Comparison of ENCODE assay signal across 1 cellular context in the genomic region with DNA sequence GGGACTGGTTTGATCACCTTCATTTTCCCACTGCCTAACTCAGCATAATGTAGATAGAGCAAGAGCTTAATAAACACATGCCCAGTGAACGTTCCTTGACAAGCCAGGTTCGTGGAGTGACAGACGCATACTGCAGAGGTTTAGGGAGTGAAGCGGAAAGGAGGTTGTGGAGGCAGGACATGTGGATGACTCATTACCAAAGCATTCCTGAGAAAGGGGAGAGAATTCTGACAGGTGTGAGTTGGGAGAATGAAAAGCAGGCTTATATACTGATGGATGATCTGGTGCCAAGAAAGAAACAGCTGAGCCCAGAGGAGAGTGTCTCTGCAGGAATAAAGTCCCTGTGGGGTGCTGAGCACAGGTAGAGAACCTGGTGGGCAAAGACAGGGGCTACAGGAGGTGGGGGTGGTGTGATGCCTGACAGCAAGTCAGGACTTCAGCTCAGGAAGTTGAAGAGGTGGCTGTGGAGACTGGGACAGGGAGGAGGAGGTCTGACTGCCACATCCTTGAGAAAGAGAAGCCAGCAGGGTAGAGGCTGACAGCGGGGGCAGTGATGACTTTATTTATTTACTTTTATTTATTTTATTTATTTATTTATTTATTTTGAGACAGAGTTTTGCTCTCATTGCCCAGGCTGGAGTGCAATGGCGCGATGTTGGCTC.
TF ChIP-seq lines count a peak whose summit lies in the region.

No MANE protein-coding gene starts in this region.

TF ChIP-seq in H1, 55 proteins besides CTCF, POLR2A, EP300 and RAD21:
- TF ChIP-seq EZH2 (IDR thresholded peaks at IDR 0.05; ENCODE audit: low read depth, low read length, severe bottlenecking) (no peak), SIN3A (conservative IDR thresholded peaks at IDR 0.05 in 1 of 2, IDR thresholded peaks at IDR 0.05 in 1 of 2; ENCODE audit: low read depth in 1 of 2, low read length in 2 of 2) (peak in 1 of 2 experiments; percentile 87; a peak in 2 of 4 replicates), JUN (IDR thresholded peaks at IDR 0.05; ENCODE audit: low read depth, low read length) (peak; percentile 52), HDAC2 (IDR thresholded peaks at IDR 0.05; ENCODE audit: borderline replicate concordance in 1 of 2, low read depth in 2 of 2, low read length in 2 of 2) (peak in 1 of 2 experiments; percentile 25; a peak in 1 of 4 replicates), JUND (IDR thresholded peaks at IDR 0.05; ENCODE audit: low read length) (peak; percentile 94)
